28 cellular contexts compared by ENCODE assay signal in genomic region chr17:79085154-79085920, GRCh38.
"Had no signal": no experiment of that assay in that cellular context is flagged by ENCODE, and none has a peak within 500 bp of the region (broad histone marks: within the 10 kb centered on the region; RNA-seq: fewer than 3 reads in every experiment).

No MANE protein-coding gene starts in this region.

- H3K4me1 ChIP-seq: lower lobe of right lung, neural progenitor cell, uterus had no signal

- H3K27ac Mint-ChIP-seq: activated naive CD4-positive, alpha-beta T cell treated with anti-CD3 and anti-CD28 coated beads, Interleukin-2, amount 10 ng/mL, durations not matched to agents 7 days and 5 days; activated naive CD8-positive, alpha-beta T cell treated with anti-CD3 and anti-CD28 coated beads, Interleukin-2, amount 10 ng/mL, durations not matched to agents 7 days and 5 days; activated T-helper 1 cell treated with anti-CD3 and anti-CD28 coated beads, Interleukin-12 subunit alpha, Interleukin-12 subunit beta, Interleukin-2, Interleukin-4 antibody, amounts not matched to agents 30 ng/mL and 10 ng/mL and 1 ng/mL, durations not matched to agents 14 hours and 24 hours and 36 hours; natural killer cell; neural progenitor cell; stimulated activated memory B cell treated with anti-CD40 and anti-IgM and Interleukin-4, amounts not matched to agents 10 μg/mL and 1 μg/mL and 100 μg/mL, for 72 hours; type B pancreatic cell had no signal

- H3K4me3 ChIP-seq: esophagus squamous epithelium, lower lobe of right lung, neural progenitor cell, sigmoid colon, uterus had no signal

- DNase-seq: activated CD4-positive, alpha-beta T cell treated with anti-CD3 and anti-CD28 coated beads for 4 hours; activated CD4-positive, alpha-beta T cell treated with anti-CD3 and anti-CD28 coated beads, Interleukin-2, amount 50 U/mL, for 4 hours; activated CD8-positive, alpha-beta memory T cell treated with anti-CD3 and anti-CD28 coated beads for 24 hours; activated gamma-delta T cell; activated naive CD4-positive, alpha-beta T cell treated with anti-CD3 and anti-CD28 coated beads, Interleukin-2, amount 10 ng/mL, durations not matched to agents 7 days and 5 days; activated naive CD8-positive, alpha-beta T cell treated with anti-CD3 and anti-CD28 coated beads, Interleukin-2, amount 10 ng/mL, durations not matched to agents 7 days and 5 days; brain microvascular endothelial cell; caudate nucleus; esophagus squamous epithelium; foreskin melanocyte; hippocampal formation; lower lobe of right lung; mesenchymal stem cell; natural killer cell; occipital lobe; sigmoid colon; small intestine; stimulated activated CD4-positive, alpha-beta T cell treated with anti-CD3 and anti-CD28 coated beads, Interleukin-1b, Interleukin-23, amount 100 ng/mL, for 48 hours; stimulated activated CD4-positive, alpha-beta T cell treated with anti-CD3 and anti-CD28 coated beads, Interleukin-4, amount 100 ng/mL, for 4 hours; stimulated activated CD8-positive, alpha-beta memory T cell treated with anti-CD3 and anti-CD28 coated beads, Interleukin-4, amount 100 ng/mL, for 48 hours; stimulated activated naive CD8-positive, alpha-beta T cell treated with anti-CD3 and anti-CD28 coated beads, Interleukin-15, amount 100 ng/mL, for 72 hours; uterus had no signal

- H3K9me3 ChIP-seq: esophagus squamous epithelium, lower lobe of right lung, sigmoid colon, uterus had no signal

- H3K27me3 ChIP-seq: brain microvascular endothelial cell, neural progenitor cell, sigmoid colon, uterus had no signal

- H3K36me3 ChIP-seq: brain microvascular endothelial cell, neural progenitor cell, uterus had no signal

- H3K4me3 Mint-ChIP-seq: activated naive CD4-positive, alpha-beta T cell treated with anti-CD3 and anti-CD28 coated beads, Interleukin-2, amount 10 ng/mL, durations not matched to agents 7 days and 5 days; activated naive CD8-positive, alpha-beta T cell treated with anti-CD3 and anti-CD28 coated beads, Interleukin-2, amount 10 ng/mL, durations not matched to agents 7 days and 5 days; activated T-helper 1 cell treated with anti-CD3 and anti-CD28 coated beads, Interleukin-12 subunit alpha, Interleukin-12 subunit beta, Interleukin-2, Interleukin-4 antibody, amounts not matched to agents 30 ng/mL and 10 ng/mL and 1 ng/mL, durations not matched to agents 14 hours and 24 hours and 36 hours; natural killer cell; neural progenitor cell; stimulated activated memory B cell treated with anti-CD40 and anti-IgM and Interleukin-4, amounts not matched to agents 10 μg/mL and 1 μg/mL and 100 μg/mL, for 72 hours; stimulated activated naive CD8-positive, alpha-beta T cell treated with anti-CD3 and anti-CD28 coated beads, Interleukin-15, amount 100 ng/mL, for 72 hours; type B pancreatic cell had no signal

- H3K9me3 Mint-ChIP-seq: activated naive CD4-positive, alpha-beta T cell treated with anti-CD3 and anti-CD28 coated beads, Interleukin-2, amount 10 ng/mL, durations not matched to agents 7 days and 5 days; activated naive CD8-positive, alpha-beta T cell treated with anti-CD3 and anti-CD28 coated beads, Interleukin-2, amount 10 ng/mL, durations not matched to agents 7 days and 5 days; activated T-helper 1 cell treated with anti-CD3 and anti-CD28 coated beads, Interleukin-12 subunit alpha, Interleukin-12 subunit beta, Interleukin-2, Interleukin-4 antibody, amounts not matched to agents 30 ng/mL and 10 ng/mL and 1 ng/mL, durations not matched to agents 14 hours and 24 hours and 36 hours; natural killer cell; neural progenitor cell; stimulated activated memory B cell treated with anti-CD40 and anti-IgM and Interleukin-4, amounts not matched to agents 10 μg/mL and 1 μg/mL and 100 μg/mL, for 72 hours; stimulated activated naive CD8-positive, alpha-beta T cell treated with anti-CD3 and anti-CD28 coated beads, Interleukin-15, amount 100 ng/mL, for 72 hours; type B pancreatic cell had no signal

- H3K27ac ChIP-seq: brain microvascular endothelial cell, epithelial cell of prostate, esophagus squamous epithelium, lower lobe of right lung, neural progenitor cell, sigmoid colon, uterus, VCaP had no signal

- H3K4me1 Mint-ChIP-seq: activated naive CD4-positive, alpha-beta T cell treated with anti-CD3 and anti-CD28 coated beads, Interleukin-2, amount 10 ng/mL, durations not matched to agents 7 days and 5 days; activated naive CD8-positive, alpha-beta T cell treated with anti-CD3 and anti-CD28 coated beads, Interleukin-2, amount 10 ng/mL, durations not matched to agents 7 days and 5 days; neural progenitor cell had no signal

- ATAC-seq: lower lobe of right lung; natural killer cell; stimulated activated memory B cell treated with anti-CD40 and anti-IgM and Interleukin-4, amounts not matched to agents 10 μg/mL and 1 μg/mL and 100 μg/mL, for 72 hours; stimulated activated naive CD8-positive, alpha-beta T cell treated with anti-CD3 and anti-CD28 coated beads, Interleukin-15, amount 100 ng/mL, for 72 hours had no signal

- H3K27me3 Mint-ChIP-seq: activated naive CD4-positive, alpha-beta T cell treated with anti-CD3 and anti-CD28 coated beads, Interleukin-2, amount 10 ng/mL, durations not matched to agents 7 days and 5 days; activated naive CD8-positive, alpha-beta T cell treated with anti-CD3 and anti-CD28 coated beads, Interleukin-2, amount 10 ng/mL, durations not matched to agents 7 days and 5 days; stimulated activated memory B cell treated with anti-CD40 and anti-IgM and Interleukin-4, amounts not matched to agents 10 μg/mL and 1 μg/mL and 100 μg/mL, for 72 hours; stimulated activated naive CD8-positive, alpha-beta T cell treated with anti-CD3 and anti-CD28 coated beads, Interleukin-15, amount 100 ng/mL, for 72 hours; type B pancreatic cell had no signal

- H3K36me3 Mint-ChIP-seq: natural killer cell had no signal
